ENCODE assay signal across 26 cellular contexts in genomic region chr3:179796421-179796820, GRCh38.
"Had no signal": no experiment of that assay in that cellular context is flagged by ENCODE, and none has a peak within 500 bp of the region (broad histone marks: within the 10 kb centered on the region; RNA-seq: fewer than 3 reads in every experiment).

No MANE protein-coding gene starts in this region.

- FAIRE-seq: endometrium, frontal cortex, small intestine had no signal

- DNase-seq: activated CD4-positive, alpha-beta memory T cell treated with anti-CD3 and anti-CD28 coated beads for 36 hours; activated CD4-positive, alpha-beta T cell treated with anti-CD3 and anti-CD28 coated beads, Interleukin-2, amount 10 ng/mL, durations not matched to agents 24 days and 14 days; activated CD4-positive, CD25-positive, alpha-beta regulatory T cell treated with anti-CD3 and anti-CD28 coated beads, Interleukin-2, amount 50 U/mL, for 72 hours; activated CD8-positive, alpha-beta memory T cell treated with anti-CD3 and anti-CD28 coated beads, Interleukin-2, amount 50 U/mL, for 48 hours; activated gamma-delta T cell treated with Interleukin-2 at 50 U/mL for 16 hours; activated naive CD4-positive, alpha-beta T cell treated with anti-CD3 and anti-CD28 coated beads, Interleukin-2, amount 50 U/mL, for 16 hours; activated T-cell treated with anti-CD3 and anti-CD28 coated beads, Interleukin-2, amount 50 U/mL, for 24 hours; amygdala; central memory CD4-positive, alpha-beta T cell; dermis blood vessel endothelial cell; effector CD4-positive, alpha-beta T cell; esophagus squamous epithelium; islet precursor cell; left ventricle myocardium inferior; mesendoderm; small intestine; stimulated activated CD4-positive, alpha-beta T cell treated with anti-CD3 and anti-CD28 coated beads, Interleukin-2, amount 100 ng/mL, for 24 hours; stimulated activated naive CD4-positive, alpha-beta T cell had no signal

- H3K9me3 ChIP-seq: breast epithelium, esophagus squamous epithelium, left ventricle myocardium inferior, suprapubic skin, tibial nerve had no signal

- H3K27ac ChIP-seq: breast epithelium, epithelial cell of prostate, esophagus squamous epithelium, left ventricle myocardium inferior, suprapubic skin, tibial nerve had no signal

- H3K4me3 ChIP-seq: breast epithelium, esophagus squamous epithelium, left ventricle myocardium inferior, lung, suprapubic skin, tibial nerve had no signal

- H3K4me1 ChIP-seq: breast epithelium, esophagus squamous epithelium, suprapubic skin had no signal

- H3K36me3 ChIP-seq: breast epithelium, esophagus squamous epithelium, left ventricle myocardium inferior, suprapubic skin, tibial nerve had no signal

- H3K27me3 ChIP-seq: breast epithelium, esophagus squamous epithelium, suprapubic skin, tibial nerve had no signal

- ATAC-seq: sciatic nerve had no signal
